In genomic region chr10:75858357-75858756, GRCh38 we compare ENCODE assay signal across 24 cellular contexts.
"Had no signal": no experiment of that assay in that cellular context is flagged by ENCODE, and none has a peak within 500 bp of the region (broad histone marks: within the 10 kb centered on the region; RNA-seq: fewer than 3 reads in every experiment).

No MANE protein-coding gene starts in this region.

- H3K4me2 ChIP-seq: neural progenitor cell had no signal

- H3K9me3 Mint-ChIP-seq: immature natural killer cell; memory B cell; natural killer cell treated with Interleukin-12 subunit alpha and Interleukin-12 subunit beta and Interleukin-15 and Interleukin-18, amount 100 ng/mL, for 72 hours; neural progenitor cell had no signal

- H3K27me3 ChIP-seq: heart left ventricle, neural progenitor cell, ovary, right atrium auricular region, sigmoid colon, stomach, transverse colon had no signal

- H3K9me3 ChIP-seq: lower lobe of right lung, ovary, right atrium auricular region, sigmoid colon, stomach, thoracic aorta, transverse colon had no signal

- H3K27ac ChIP-seq: coronary artery, heart left ventricle, left ventricle myocardium inferior, lower lobe of right lung, neural progenitor cell, ovary, right atrium auricular region, sigmoid colon, stomach, thoracic aorta, transverse colon had no signal

- ATAC-seq: heart left ventricle; lower lobe of right lung; natural killer cell treated with Interleukin-12 subunit alpha and Interleukin-12 subunit beta and Interleukin-15 and Interleukin-18, amount 100 ng/mL, for 72 hours had no signal

- H3K4me1 ChIP-seq: heart left ventricle, left ventricle myocardium inferior, lower lobe of right lung, right atrium auricular region, sigmoid colon, stomach, transverse colon had no signal

- H3K27ac Mint-ChIP-seq: immature natural killer cell; memory B cell; natural killer cell treated with Interleukin-12 subunit alpha and Interleukin-12 subunit beta and Interleukin-15 and Interleukin-18, amount 100 ng/mL, for 72 hours; neural progenitor cell had no signal

- H3K4me3 Mint-ChIP-seq: immature natural killer cell; memory B cell; natural killer cell treated with Interleukin-12 subunit alpha and Interleukin-12 subunit beta and Interleukin-15 and Interleukin-18, amount 100 ng/mL, for 72 hours; neural progenitor cell had no signal

- H3K36me3 ChIP-seq: heart left ventricle, left ventricle myocardium inferior, lower lobe of right lung, neural progenitor cell, ovary, right atrium auricular region, sigmoid colon, stomach, thoracic aorta, transverse colon had no signal

- H3K9ac ChIP-seq: neural progenitor cell had no signal

- FAIRE-seq: frontal cortex, keratinocyte, small intestine had no signal

- H3K4me3 ChIP-seq: coronary artery, heart left ventricle, left ventricle myocardium inferior, lower lobe of right lung, neural progenitor cell, ovary, right atrium auricular region, sigmoid colon, stomach, thoracic aorta, transverse colon had no signal

- H3K27me3 Mint-ChIP-seq: natural killer cell treated with Interleukin-12 subunit alpha and Interleukin-12 subunit beta and Interleukin-15 and Interleukin-18, amount 100 ng/mL, for 72 hours had no signal

- H2AFZ ChIP-seq: neural progenitor cell had no signal

- H3K4me1 Mint-ChIP-seq: immature natural killer cell, memory B cell, neural progenitor cell had no signal

- DNase-seq: effector CD8-positive, alpha-beta T cell; heart left ventricle; hippocampal formation; immature natural killer cell; left ventricle myocardium inferior; lower lobe of right lung; midbrain; nucleus accumbens; ovary; sigmoid colon; small intestine; stimulated activated CD4-positive, alpha-beta T cell treated with anti-CD3 and anti-CD28 coated beads, Interleukin-12 subunit alpha, Interleukin-12 subunit beta, amount 100 ng/mL, for 4 hours; stimulated activated naive CD4-positive, alpha-beta T cell; stomach; substantia nigra; transverse colon had no signal

- H3K36me3 Mint-ChIP-seq: immature natural killer cell; memory B cell; natural killer cell treated with Interleukin-12 subunit alpha and Interleukin-12 subunit beta and Interleukin-15 and Interleukin-18, amount 100 ng/mL, for 72 hours; neural progenitor cell had no signal
